1 cellular context compared by ENCODE assay signal in genomic region chr4:118751634-118752293, GRCh38.
TF ChIP-seq lines count a peak whose summit lies in the region.

No MANE protein-coding gene starts in this region.

TF ChIP-seq in HepG2, 621 proteins besides CTCF, POLR2A, EP300 and RAD21:
- TF ChIP-seq NPAS2 (CRISPR knock-in tag; IDR thresholded peaks at IDR 0.05; ENCODE audit: borderline replicate concordance) (no peak), ZBTB39 (CRISPR knock-in tag; IDR thresholded peaks at IDR 0.05) (no peak), SMAD3 (CRISPR knock-in tag; IDR thresholded peaks at IDR 0.05) (no peak), MXI1 (IDR thresholded peaks at IDR 0.05; ENCODE audit: borderline replicate concordance, low read depth, low read length) (no peak), ATF7 (IDR thresholded peaks at IDR 0.05) (no peak), ATF7 (CRISPR knock-in tag; IDR thresholded peaks at IDR 0.05) (no peak), MBD4 (IDR thresholded peaks at IDR 0.05; ENCODE audit: borderline replicate concordance, low read length) (no peak), ZNF280D (CRISPR knock-in tag; IDR thresholded peaks at IDR 0.05) (no peak), IRX3 (CRISPR knock-in tag; IDR thresholded peaks at IDR 0.05; ENCODE audit: borderline replicate concordance, low read depth) (no peak)
